ENCODE assay signal across 8 cellular contexts in genomic region chr17:81925860-81926450, GRCh38. TPM values are rescaled to one million over a fixed set of nuclear protein-coding genes. Genes with fewer than 3 reads are reported as not detected.
DNase-seq lines count a peak whose midpoint lies in the region; ATAC-seq, FAIRE-seq and TF ChIP-seq lines count a peak whose summit lies in the region.

No MANE protein-coding gene starts in this region.

- H3K27me3 ChIP-seq in thoracic aorta (replicated peaks; ENCODE audit: insufficient read depth) = no peaks in the 10 kb centered on the region

- POLR2A ChIA-PET in activated CD4-positive, alpha-beta T cell treated with anti-CD3 and anti-CD28 coated beads for 36 hours (lab: Charles Lee) = no interaction called here

- no peak for FAIRE-seq in H54 (lab: Jason Lieb, UNC)

- intact Hi-C loops in activated CD4-positive, alpha-beta T cell treated with anti-CD3 and anti-CD28 coated beads for 36 hours (cut with DNase I, micrococcal nuclease) = loop anchor here (1.0 to 10.0 kb wide), 6 partner anchors 15 to 369 kb away; partner anchors contain the start of genes ALYREF (in 1 of the 2), ANAPC11 (in 1 of the 2), ARHGDIA (in 1 of the 2) and ASPSCR1 (in 1 of the 2)
- intact Hi-C loops in left colon (cut with DNase I, micrococcal nuclease) = no loop called here

- peaks cover 2% of the 10 kb centered on the region for H3K27me3 Mint-ChIP-seq in activated CD4-positive, alpha-beta T cell treated with anti-CD3 and anti-CD28 coated beads for 36 hours

- H3K27ac Mint-ChIP-seq in activated CD4-positive, alpha-beta T cell treated with anti-CD3 and anti-CD28 coated beads for 36 hours = peak overlapping the region; percentile 85

- H3K36me3 ChIP-seq in thoracic aorta = peaks cover 10% of the 10 kb centered on the region

- peaks cover 30% of the 10 kb centered on the region for H3K4me1 Mint-ChIP-seq in activated CD4-positive, alpha-beta T cell treated with anti-CD3 and anti-CD28 coated beads for 36 hours

- H3K4me1 ChIP-seq in thoracic aorta (ENCODE audit: control insufficient read depth in 1 of 2, low read depth in 2 of 2) = peaks cover 38 to 55% of the 10 kb centered on the region in 2 donors

- CTCF ChIA-PET in activated CD4-positive, alpha-beta T cell treated with anti-CD3 and anti-CD28 coated beads for 36 hours (lab: Charles Lee) = interaction anchor here (0.6 to 1.4 kb wide), 4 partner anchors 12 to 105 kb away, joined by 3 to 4 read pairs (median 3); no protein-coding TSS in a partner anchor

- peaks cover 11% of the 10 kb centered on the region for H3K36me3 Mint-ChIP-seq in activated CD4-positive, alpha-beta T cell treated with anti-CD3 and anti-CD28 coated beads for 36 hours (ENCODE audit: low read depth)

- TF ChIP-seq POLR2A in H54 (IDR thresholded peaks at IDR 0.05; ENCODE audit: low read depth, low read length) = no peak

- H3K4me3 ChIP-seq in thoracic aorta = peak overlapping the region; percentile 82

- DNase-seq in activated CD4-positive, alpha-beta T cell treated with anti-CD3 and anti-CD28 coated beads for 36 hours = no peak
- DNase-seq in activated CD4-positive, alpha-beta T cell treated with anti-CD3 and anti-CD28 coated beads, Interleukin-2, amount 50 U/mL, for 48 hours = no peak
- no peak for DNase-seq in left colon
- no peak for DNase-seq in thoracic aorta (ENCODE audit: low spot score)
- no peak for DNase-seq in NK-92 (lab: John Stamatoyannopoulos, UW; ENCODE audit: unreplicated experiment)
- no peak for DNase-seq in H54 (ENCODE audit: insufficient read length, low spot score)

- H3K27ac ChIP-seq in adipose tissue (ENCODE audit: low read depth, low read length) (peak overlapping the region; percentile 56), thoracic aorta (peak overlapping the region; percentile 81 to 82)

- H3K4me3 Mint-ChIP-seq in activated CD4-positive, alpha-beta T cell treated with anti-CD3 and anti-CD28 coated beads for 36 hours = peak overlapping the region; percentile 85

- no peak for TF ChIP-seq CTCF in thoracic aorta (IDR thresholded peaks at IDR 0.05)

- ATAC-seq in activated CD4-positive, alpha-beta T cell treated with anti-CD3 and anti-CD28 coated beads for 36 hours = peak; percentile 22
- ATAC-seq in left colon (peak; percentile 1), thoracic aorta (ENCODE audit: insufficient number of reproducible peaks, low FRiP score, low read depth) (no peak), HG02610 (IDR thresholded peaks at IDR 0.05; ENCODE audit: unreplicated experiment) (no peak)

- no peaks in the 10 kb centered on the region for H3K9me3 Mint-ChIP-seq in activated CD4-positive, alpha-beta T cell treated with anti-CD3 and anti-CD28 coated beads for 36 hours (ENCODE audit: low read depth)

- H3K9me3 ChIP-seq in thoracic aorta = no peaks in the 10 kb centered on the region

- 51 to 58% (median 54%) methylated on average over 10 of the region's 10 CpGs for WGBS in adipose tissue, 3 donors

RNA-seq across cellular contexts. Expression of gene MAFG, which starts 1.6 kb away (rescaled TPM):
- 10 to 100 TPM; 15.3 to 18.3 TPM for total RNA-seq in activated CD4-positive, alpha-beta T cell treated with anti-CD3 and anti-CD28 coated beads for 36 hours
- 10 to 100 TPM in 2 of 3 donors, 1 to 10 TPM in 1; 5.2 to 13.9 (median 13.8) TPM for polyA plus RNA-seq in adipose tissue
- total RNA-seq in left colon (10 to 100 TPM; 17.8 to 19.7 TPM), thoracic aorta (10 to 100 TPM; 29.8 to 32.1 TPM)

RNA-seq across cellular contexts. Expression of gene SIRT7, which starts 8.0 kb away (rescaled TPM):
- 10 to 100 TPM; 29.3 to 31.8 TPM for total RNA-seq in activated CD4-positive, alpha-beta T cell treated with anti-CD3 and anti-CD28 coated beads for 36 hours
- polyA plus RNA-seq in adipose tissue = 10 to 100 TPM; 12.6 to 19.6 (median 19.0) TPM
- 10 to 100 TPM; 63.2 to 67.5 TPM for total RNA-seq in left colon
- total RNA-seq in thoracic aorta = 10 to 100 TPM; 15.8 to 41.3 TPM

RNA-seq across cellular contexts. Expression of gene PYCR1, which starts 11.1 kb away (rescaled TPM):
- total RNA-seq in activated CD4-positive, alpha-beta T cell treated with anti-CD3 and anti-CD28 coated beads for 36 hours = 100 to 1,000 TPM; 110 to 134 TPM
- 10 to 100 TPM in 2 of 3 donors, 1 to 10 TPM in 1; 9.2 to 63.5 (median 34.9) TPM for polyA plus RNA-seq in adipose tissue
- total RNA-seq in left colon (10 to 100 TPM; 40.2 to 55.6 TPM), thoracic aorta (10 to 100 TPM; 14.4 to 15.0 TPM)

RNA-seq across cellular contexts. Expression of gene PCYT2, which starts 14.8 kb away (rescaled TPM):
- 10 to 100 TPM; 19.7 to 24.0 TPM for total RNA-seq in activated CD4-positive, alpha-beta T cell treated with anti-CD3 and anti-CD28 coated beads for 36 hours
- 10 to 100 TPM; 30.4 to 76.4 (median 54.3) TPM for polyA plus RNA-seq in adipose tissue
- 10 to 100 TPM; 49.9 to 68.9 TPM for total RNA-seq in left colon
- 10 to 100 TPM; 13.6 to 81.9 TPM for total RNA-seq in thoracic aorta

RNA-seq across cellular contexts. Expression of gene MYADML2, which starts 21.1 kb away (rescaled TPM):
- total RNA-seq in activated CD4-positive, alpha-beta T cell treated with anti-CD3 and anti-CD28 coated beads for 36 hours = not detected
- not detected for polyA plus RNA-seq in adipose tissue
- under 1 TPM in 1 of 2 donors, not detected in 1; 0.17 TPM for total RNA-seq in left colon
- not detected for total RNA-seq in thoracic aorta

Comparison
In these comparisons a context has a peak if more than half of its experiments do, and no peak if none do; other contexts are left out.
1. ATAC-seq: peak in activated CD4-positive, alpha-beta T cell treated with anti-CD3 and anti-CD28 coated beads for 36 hours (single experiment) and left colon (single experiment); none in thoracic aorta (single experiment) and HG02610 (single experiment).
2. intact Hi-C loops: an anchor here in activated CD4-positive, alpha-beta T cell treated with anti-CD3 and anti-CD28 coated beads for 36 hours (1.0 to 10.0 kb wide); none called in left colon.